ENCODE assay signal across 16 cellular contexts in genomic region chr20:48864254-48864653, GRCh38. TPM values are rescaled to one million over a fixed set of nuclear protein-coding genes. Genes with fewer than 3 reads are reported as not detected.
DNase-seq lines count a peak whose midpoint lies in the region; ATAC-seq, FAIRE-seq and TF ChIP-seq lines count a peak whose summit lies in the region.
"Had no signal": no experiment of that assay in that cellular context is flagged by ENCODE, and none has a peak within 500 bp of the region (broad histone marks: within the 10 kb centered on the region; RNA-seq: fewer than 3 reads in every experiment).

No MANE protein-coding gene starts in this region.

- dilution Hi-C loops in endothelial cell of umbilical vein (cut with MboI; ENCODE audit: extremely low pct_ligation_motif_present, low sequenced_read_pairs) = no loop called here

- H3K9me3 Mint-ChIP-seq in stimulated activated memory B cell treated with anti-CD40 and anti-IgM and Interleukin-4, amounts not matched to agents 10 μg/mL and 1 μg/mL and 100 μg/mL, for 72 hours = no peaks in the 10 kb centered on the region
- no peaks in the 10 kb centered on the region for H3K9me3 Mint-ChIP-seq in Calu3 (ENCODE audit: low read depth, unreplicated experiment)
- H3K9me3 Mint-ChIP-seq: CD8-positive, alpha-beta T cell had no signal

- POLR2A ChIA-PET in endothelial cell of umbilical vein (lab: Charles Lee) = no interaction called here

- no peak for TF ChIP-seq POLR2A in endothelial cell of umbilical vein (IDR thresholded peaks at IDR 0.05; ENCODE audit: low read depth, low read length)

- peak overlapping the region; percentile 70 for H3K27ac Mint-ChIP-seq in stimulated activated memory B cell treated with anti-CD40 and anti-IgM and Interleukin-4, amounts not matched to agents 10 μg/mL and 1 μg/mL and 100 μg/mL, for 72 hours
- no peak overlapping the region for H3K27ac Mint-ChIP-seq in Calu3 (ENCODE audit: unreplicated experiment)
- H3K27ac Mint-ChIP-seq: B cell; CD8-positive, alpha-beta T cell had no signal

- H3K4me1 Mint-ChIP-seq in stimulated activated memory B cell treated with anti-CD40 and anti-IgM and Interleukin-4, amounts not matched to agents 10 μg/mL and 1 μg/mL and 100 μg/mL, for 72 hours = peaks cover 67% of the 10 kb centered on the region
- H3K4me1 Mint-ChIP-seq in Calu3 (ENCODE audit: low read depth, unreplicated experiment) = no peaks in the 10 kb centered on the region

- H3K9me3 ChIP-seq in BLaER1 = no peaks in the 10 kb centered on the region
- H3K9me3 ChIP-seq in endothelial cell of umbilical vein (replicated peaks; ENCODE audit: control insufficient read depth, insufficient read depth, low read length) = no peaks in the 10 kb centered on the region

- H3K36me3 Mint-ChIP-seq in stimulated activated memory B cell treated with anti-CD40 and anti-IgM and Interleukin-4, amounts not matched to agents 10 μg/mL and 1 μg/mL and 100 μg/mL, for 72 hours = no peaks in the 10 kb centered on the region
- no peaks in the 10 kb centered on the region for H3K36me3 Mint-ChIP-seq in Calu3 (ENCODE audit: insufficient read depth, unreplicated experiment)
- H3K36me3 Mint-ChIP-seq: CD8-positive, alpha-beta T cell; IgD-negative memory B cell had no signal

- FAIRE-seq in endothelial cell of umbilical vein (lab: Jason Lieb, UNC) = peak; percentile 44
- FAIRE-seq: H54 had no signal

- H3K27me3 ChIP-seq in BLaER1 (no peaks in the 10 kb centered on the region), endothelial cell of umbilical vein (ENCODE audit: control insufficient read depth in 2 of 2, insufficient read depth in 2 of 2, low read length in 2 of 2) (no peaks in the 10 kb centered on the region)

- peaks cover 63% of the 10 kb centered on the region for H3K4me1 ChIP-seq in BLaER1
- no peaks in the 10 kb centered on the region for H3K4me1 ChIP-seq in endothelial cell of umbilical vein (ENCODE audit: control insufficient read depth, extremely low read depth, insufficient read depth, low read length)

- H3K9me1 ChIP-seq in endothelial cell of umbilical vein (replicated peaks; ENCODE audit: control insufficient read depth, extremely low read depth, insufficient read depth, low read length) = no peaks in the 10 kb centered on the region

- no peaks in the 10 kb centered on the region for H3K79me2 ChIP-seq in endothelial cell of umbilical vein (ENCODE audit: control insufficient read depth, insufficient read depth, low read length)

- H3K27ac ChIP-seq in BLaER1 = no peak overlapping the region
- H3K27ac ChIP-seq in endothelial cell of umbilical vein (ENCODE audit: insufficient read depth, low read depth, low read length) = no peak overlapping the region

- H3K27me3 Mint-ChIP-seq in stimulated activated memory B cell treated with anti-CD40 and anti-IgM and Interleukin-4, amounts not matched to agents 10 μg/mL and 1 μg/mL and 100 μg/mL, for 72 hours = no peaks in the 10 kb centered on the region
- peaks cover 66% of the 10 kb centered on the region for H3K27me3 Mint-ChIP-seq in Calu3 (ENCODE audit: unreplicated experiment)
- H3K27me3 Mint-ChIP-seq: B cell, IgD-negative memory B cell had no signal

- BruUV-seq in endothelial cell of umbilical vein (replicated peaks; lab: Mats Ljungman, UMichigan) (no TSS peak), Calu3 (replicated peaks; lab: Mats Ljungman, UMichigan) (no TSS peak)

- no peak for ATAC-seq in stimulated activated memory B cell treated with anti-CD40 and anti-IgM and Interleukin-4, amounts not matched to agents 10 μg/mL and 1 μg/mL and 100 μg/mL, for 72 hours
- ATAC-seq in GM18502 (IDR thresholded peaks at IDR 0.05; ENCODE audit: poor library complexity, unreplicated experiment) = no peak
- ATAC-seq: CD8-positive, alpha-beta T cell; HCT116 had no signal

- intact Hi-C loops in endothelial cell of umbilical vein (cut with micrococcal nuclease) = no loop called here
- intact Hi-C loops in Calu3 (cut with micrococcal nuclease; ENCODE audit: unreplicated experiment) = no loop called here

- no peak overlapping the region for H3K4me3 Mint-ChIP-seq in stimulated activated memory B cell treated with anti-CD40 and anti-IgM and Interleukin-4, amounts not matched to agents 10 μg/mL and 1 μg/mL and 100 μg/mL, for 72 hours
- no peak overlapping the region for H3K4me3 Mint-ChIP-seq in Calu3 (ENCODE audit: low read depth, unreplicated experiment)
- H3K4me3 Mint-ChIP-seq: B cell; CD14-positive monocyte; CD8-positive, alpha-beta T cell had no signal

- H3K36me3 ChIP-seq in BLaER1 = no peaks in the 10 kb centered on the region
- no peaks in the 10 kb centered on the region for H3K36me3 ChIP-seq in endothelial cell of umbilical vein (ENCODE audit: control insufficient read depth in 2 of 2, extremely low read depth in 1 of 2, insufficient read depth in 2 of 2, low read length in 2 of 2)

- CTCF ChIA-PET in endothelial cell of umbilical vein (lab: Charles Lee) = no interaction called here
- CTCF ChIA-PET in Calu3 (lab: Charles Lee) = no interaction called here

- DNase-seq in LNCaP clone FGC (ENCODE audit: low read depth) (peak; percentile 4), endothelial cell of umbilical vein (ENCODE audit: low read depth, low spot score) (no peak), Calu3 (no peak)
- no peak for DNase-seq in activated CD4-positive, alpha-beta T cell treated with anti-CD3 and anti-CD28 coated beads for 1 hour
- DNase-seq: CD8-positive, alpha-beta T cell; COR-L47; DND-41; GDM1 had no signal

- peak overlapping the region; percentile 76 for H3K4me2 ChIP-seq in BLaER1
- no peak overlapping the region for H3K4me2 ChIP-seq in endothelial cell of umbilical vein (ENCODE audit: insufficient read depth, low read length)

- H3K4me3 ChIP-seq in BLaER1 (no peak overlapping the region), LNCaP clone FGC (ENCODE audit: low read depth, low read length) (no peak overlapping the region), endothelial cell of umbilical vein (replicated peaks in 1 of 3; ENCODE audit: insufficient read depth in 1 of 3, low read depth in 1 of 3, low read length in 3 of 3) (no peak overlapping the region)

- H4K20me1 ChIP-seq in BLaER1 = no peaks in the 10 kb centered on the region
- no peaks in the 10 kb centered on the region for H4K20me1 ChIP-seq in endothelial cell of umbilical vein (replicated peaks; ENCODE audit: control insufficient read depth, extremely low read depth, insufficient read depth, low read length)

- TF ChIP-seq CTCF in LNCaP clone FGC (IDR thresholded peaks at IDR 0.05; ENCODE audit: control insufficient read depth, extremely low read depth, insufficient read depth) (no peak), endothelial cell of umbilical vein (IDR thresholded peaks at IDR 0.05; ENCODE audit: extremely low read depth in 1 of 2, insufficient read depth in 1 of 2, low read depth in 1 of 2, low read length in 2 of 2) (no peak), Calu3 (IDR thresholded peaks at IDR 0.05; ENCODE audit: unreplicated experiment) (no peak)

- no peak overlapping the region for H2AFZ ChIP-seq in endothelial cell of umbilical vein (ENCODE audit: low read depth, low read length)

- H3K9ac ChIP-seq in BLaER1 (no peak overlapping the region), endothelial cell of umbilical vein (replicated peaks; ENCODE audit: extremely low read depth, insufficient read depth, low read length) (no peak overlapping the region)

TF ChIP-seq in endothelial cell of umbilical vein, 7 proteins besides CTCF, POLR2A, EP300 and RAD21:
- no peak for TF ChIP-seq GATA2 (IDR thresholded peaks at IDR 0.05; ENCODE audit: insufficient read depth, insufficient read length, low read depth, low read length)
- TF ChIP-seq MYC (IDR thresholded peaks at IDR 0.05; ENCODE audit: low read depth, low read length) = no peak
- no peak for TF ChIP-seq FOS (IDR thresholded peaks at IDR 0.05; ENCODE audit: borderline replicate concordance, insufficient read depth, low read length)
- TF ChIP-seq, protein P1, sequence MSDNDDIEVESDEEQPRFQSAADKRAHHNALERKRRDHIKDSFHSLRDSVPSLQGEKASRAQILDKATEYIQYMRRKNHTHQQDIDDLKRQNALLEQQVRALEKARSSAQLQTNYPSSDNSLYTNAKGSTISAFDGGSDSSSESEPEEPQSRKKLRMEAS (IDR thresholded peaks at IDR 0.05; ENCODE audit: insufficient read depth, insufficient read length) = no peak
- no peak for TF ChIP-seq JUN (IDR thresholded peaks at IDR 0.05; ENCODE audit: borderline replicate concordance, insufficient read depth, insufficient read length, low read depth)
- TF ChIP-seq POLR2AphosphoS5 (IDR thresholded peaks at IDR 0.05; ENCODE audit: insufficient read depth, low read depth, low read length) = no peak
- TF ChIP-seq EZH2 (IDR thresholded peaks at IDR 0.05; ENCODE audit: borderline replicate concordance, low read depth, low read length, severe bottlenecking) = no peak

RNA-seq across cellular contexts. Expression of gene PREX1, which starts 36.5 kb away (rescaled TPM):
- total RNA-seq in endothelial cell of umbilical vein = 65.7 and 72.9 TPM in 2 replicates
- polyA plus RNA-seq in endothelial cell of umbilical vein = 51.3 and 53.6 TPM in 2 replicates
- 35.4 and 43.2 TPM in 2 replicates for polyA plus RNA-seq in endothelial cell of umbilical vein (2011; cell fraction: cytosol; rRNA removed)
- polyA plus RNA-seq in endothelial cell of umbilical vein (2011; cell fraction: nucleus; rRNA removed) = 86.0 and 95.1 TPM in 2 replicates
- polyA plus RNA-seq in endothelial cell of umbilical vein (2012) = 54.7 and 68.3 TPM in 2 replicates
- 75.8 and 82.4 TPM in 2 replicates for polyA minus RNA-seq in endothelial cell of umbilical vein
- polyA minus RNA-seq in endothelial cell of umbilical vein (2011; cell fraction: cytosol; rRNA and poly(A)+ RNA removed) = 10.0 TPM
- polyA minus RNA-seq in endothelial cell of umbilical vein (2011; cell fraction: nucleus; rRNA and poly(A)+ RNA removed) = 69.8 and 84.1 TPM in 2 replicates
- total RNA-seq in Calu3 (2022) = 0.31 and 1.3 TPM in 2 replicates

RNA-seq across cellular contexts. Expression of gene ARFGEF2, which starts 57.3 kb away (rescaled TPM):
- total RNA-seq in endothelial cell of umbilical vein (26.1 and 32.6 TPM in 2 replicates), Calu3 (2022) (55.0 and 59.2 TPM in 2 replicates)
- 8.6 and 12.7 TPM in 2 replicates for polyA plus RNA-seq in endothelial cell of umbilical vein
- 10.6 and 11.0 TPM in 2 replicates for polyA plus RNA-seq in endothelial cell of umbilical vein (2011; cell fraction: cytosol; rRNA removed)
- polyA plus RNA-seq in endothelial cell of umbilical vein (2011; cell fraction: nucleus; rRNA removed) = 35.7 and 68.9 TPM in 2 replicates
- polyA plus RNA-seq in endothelial cell of umbilical vein (2012) = 18.8 and 24.0 TPM in 2 replicates
- polyA minus RNA-seq in endothelial cell of umbilical vein = 60.9 and 66.9 TPM in 2 replicates
- 29.8 TPM for polyA minus RNA-seq in endothelial cell of umbilical vein (2011; cell fraction: cytosol; rRNA and poly(A)+ RNA removed)
- 47.1 and 51.0 TPM in 2 replicates for polyA minus RNA-seq in endothelial cell of umbilical vein (2011; cell fraction: nucleus; rRNA and poly(A)+ RNA removed)

Comparison
In these comparisons a context has a peak if more than half of its experiments do, and no peak if none do; other contexts are left out.
1. RNA of gene PREX1, which starts 36.5 kb away (total RNA-seq): 65.7 to 72.9 TPM in endothelial cell of umbilical vein; 0.31 to 1.3 TPM in Calu3; every median in the first group is over 10 times any median in the second.